Comparison of ENCODE assay signal across 8 cellular contexts in genomic region chr1:119675349-119676343, GRCh38. TPM values are rescaled to one million over a fixed set of nuclear protein-coding genes. Genes with fewer than 3 reads are reported as not detected.
DNase-seq lines count a peak whose midpoint lies in the region; ATAC-seq and TF ChIP-seq lines count a peak whose summit lies in the region.

No MANE protein-coding gene starts in this region.

- peak overlapping the region; percentile 47 for H3K4me2 ChIP-seq in GM23338

- peak overlapping the region; percentile 78 for H3K4me3 Mint-ChIP-seq in GM23338

- H3F3A ChIP-seq in GM23338 (replicated peaks; ENCODE audit: low read depth): no peaks in the 10 kb centered on the region

- no peak for TF ChIP-seq POLR2A in adrenal gland (IDR thresholded peaks at IDR 0.05)

- H3K27me3 Mint-ChIP-seq in GM23338 (ENCODE audit: insufficient read depth, low read depth, poor library complexity): peaks cover 3% of the 10 kb centered on the region

- no peaks in the 10 kb centered on the region; the same call in 2 of the 3 replicates for H3K9me3 Mint-ChIP-seq in GM23338

- H3K4me1 Mint-ChIP-seq in GM23338: peaks cover 41% of the 10 kb centered on the region

- peak overlapping the region; percentile 34 for H3K4me3 ChIP-seq in GM23338
- H3K4me3 ChIP-seq in adrenal gland: peak overlapping the region in 1 of 4 donors; percentile 60
- peak overlapping the region in 1 of 2 donors; percentile 69 for H3K4me3 ChIP-seq in aorta (ENCODE audit: low read length in 2 of 2)

- TF ChIP-seq CTCF in GM23338 (conservative IDR thresholded peaks at IDR 0.05; ENCODE audit: low read depth in 2 of 2) (peak; percentile 76 to 99), adrenal gland (IDR thresholded peaks at IDR 0.05) (peak; percentile 83 to 93 (median 91))

- H3K36me3 ChIP-seq in GM23338 (ENCODE audit: insufficient read depth) (no peaks in the 10 kb centered on the region), adrenal gland (replicated peaks in 1 of 2) (no peaks in the 10 kb centered on the region), aorta (ENCODE audit: control insufficient read depth in 1 of 2, insufficient read depth in 2 of 2, low read length in 1 of 2) (no peaks in the 10 kb centered on the region)

- no peaks in the 10 kb centered on the region for H3K79me2 ChIP-seq in GM23338 (replicated peaks; ENCODE audit: insufficient read depth)

- peak; percentile 93 for ATAC-seq in GM23338
- ATAC-seq in left ventricle myocardium superior: peak; percentile 80
- ATAC-seq in aorta (ENCODE audit: low FRiP score): peak; percentile 85

- 17 to 22% (median 18%) methylated on average over 16 of the region's 16 CpGs for WGBS in adrenal gland, 4 donors
- 4 to 5% methylated on average over 16 of the region's 16 CpGs for WGBS in aorta, 2 donors

- H4K20me1 ChIP-seq in GM23338 (replicated peaks; ENCODE audit: insufficient read depth): no peaks in the 10 kb centered on the region

- DNase-seq in CMK (ENCODE audit: low read depth) (peak; percentile 49), GM23338 (ENCODE audit: low spot score) (peak; percentile 97), NCI-H128 (lab: John Stamatoyannopoulos, UW; ENCODE audit: unreplicated experiment) (peak; percentile 19), SW480 (ENCODE audit: low spot score) (peak; percentile 78), adrenal gland (peak; percentile 78 to 95 (median 90)), left ventricle myocardium superior (peak; percentile 36), pulmonary artery endothelial cell (ENCODE audit: low read depth, low spot score) (peak; percentile 64), aorta (peak; percentile 78 to 82)

- no peaks in the 10 kb centered on the region for H3K9me2 ChIP-seq in GM23338 (ENCODE audit: insufficient read depth)

- H3K36me3 Mint-ChIP-seq in GM23338 (ENCODE audit: low read depth): no peaks in the 10 kb centered on the region

- H3K4me1 ChIP-seq in GM23338 (ENCODE audit: insufficient read depth): peaks cover 16% of the 10 kb centered on the region
- peaks cover 4 to 5% of the 10 kb centered on the region in 2 donors for H3K4me1 ChIP-seq in adrenal gland (replicated peaks in 1 of 2)
- no peaks in the 10 kb centered on the region for H3K4me1 ChIP-seq in aorta (ENCODE audit: control insufficient read depth in 1 of 2, insufficient read depth in 2 of 2, low read length in 2 of 2)

- peak overlapping the region; percentile 82 for H3K27ac ChIP-seq in GM23338 (ENCODE audit: low read depth)
- peak overlapping the region in 1 of 5 donors; percentile 55 for H3K27ac ChIP-seq in adrenal gland
- no peak overlapping the region for H3K27ac ChIP-seq in aorta (ENCODE audit: low read depth in 1 of 2, low read length in 2 of 2)

- no peaks in the 10 kb centered on the region for H3K27me3 ChIP-seq in GM23338 (ENCODE audit: insufficient read depth)
- H3K27me3 ChIP-seq in adrenal gland: no peaks in the 10 kb centered on the region
- H3K27me3 ChIP-seq in aorta (ENCODE audit: control insufficient read depth in 1 of 2, insufficient read depth in 2 of 2, low read length in 1 of 2): no peaks in the 10 kb centered on the region

- no peaks in the 10 kb centered on the region for H3K9me3 ChIP-seq in adrenal gland (replicated peaks in 1 of 3)
- H3K9me3 ChIP-seq in aorta (ENCODE audit: control insufficient read depth, low read length): no peaks in the 10 kb centered on the region

- no peak overlapping the region for H2AFZ ChIP-seq in GM23338

- H3K27ac Mint-ChIP-seq in GM23338: peak overlapping the region; percentile 84

- intact Hi-C loops in adrenal gland (cut with DNase I) (loop anchor here in 1 of 2 donors (2.0 kb wide), 1 partner anchor 63 kb away; no protein-coding TSS in a partner anchor), left ventricle myocardium superior (cut with micrococcal nuclease) (loop anchor here (5.0 kb wide), 1 partner anchor 63 kb away; no protein-coding TSS in a partner anchor), aorta (cut with DNase I) (no loop called here)

TF ChIP-seq in GM23338, 12 proteins besides CTCF, POLR2A, EP300 and RAD21:
- TF ChIP-seq ZNF114 (CRISPR knock-in tag; IDR thresholded peaks at IDR 0.05) (no peak; the same call in 1 of the 2 replicates), POLR2AphosphoS5 (IDR thresholded peaks at IDR 0.05; ENCODE audit: low read depth) (peak; percentile 33; the same call in 1 of the 2 replicates)

RNA-seq across cellular contexts. Expression of gene ZNF697, which starts 27.6 kb away (rescaled TPM):
- 30.4 and 32.0 TPM in 2 replicates for total RNA-seq in GM23338 (2014; rRNA removed; shearing (Covaris generic))
- polyA plus RNA-seq in GM23338 (2016; fragmentation: Nextera tagmentation; extraction: Ambion mirVana): 5.2 and 5.4 TPM in 2 replicates
- total RNA-seq in adrenal gland: 10 to 100 TPM in 1 of 8 donors, 1 to 10 TPM in 7; 2.8 to 14.5 (median 6.3) TPM
- polyA plus RNA-seq in adrenal gland: 1 to 10 TPM; 1.7 to 5.7 (median 1.9) TPM
- 11.5 TPM for total RNA-seq in left ventricle myocardium superior
- total RNA-seq in pulmonary artery endothelial cell: 19.5 and 24.6 TPM in 2 replicates
- total RNA-seq in aorta: 1 to 10 TPM; 5.1 to 6.0 TPM
- 1 to 10 TPM in 1 of 2 donors, under 1 TPM in 1; 0.63 to 1.3 TPM for polyA plus RNA-seq in aorta

RNA-seq across cellular contexts. Expression of gene PHGDH, which starts 36.1 kb away (rescaled TPM):
- total RNA-seq in GM23338 (2014; rRNA removed; shearing (Covaris generic)): 816 and 885 TPM in 2 replicates
- polyA plus RNA-seq in GM23338 (2016; fragmentation: Nextera tagmentation; extraction: Ambion mirVana) (612 and 652 TPM in 2 replicates), adrenal gland (10 to 100 TPM in 1 of 3 donors, 1 to 10 TPM in 2; 2.0 to 12.0 (median 3.8) TPM), aorta (10 to 100 TPM; 23.7 to 41.3 TPM)
- total RNA-seq in adrenal gland (1 to 10 TPM; 1.8 to 9.0 (median 3.4) TPM), left ventricle myocardium superior (7.8 TPM), pulmonary artery endothelial cell (46.4 and 57.1 TPM in 2 replicates), aorta (10 to 100 TPM; 45.4 to 68.4 TPM)

Comparison
In these comparisons a context has a peak if more than half of its experiments do, and no peak if none do; other contexts are left out.
1. DNase-seq: peak in every context shown above with its lines; median percentile 97 in GM23338; 90 in adrenal gland; 80 in aorta; 78 in SW480; 64 in pulmonary artery endothelial cell; 49 in CMK; 36 in left ventricle myocardium superior; 19 in NCI-H128.
2. RNA of gene PHGDH, which starts 36.1 kb away (total RNA-seq): 816 to 885 TPM in GM23338; 45.4 to 68.4 TPM in aorta, 46.4 to 57.1 TPM in pulmonary artery endothelial cell, 7.8 TPM in left ventricle myocardium superior (single experiment) and 1.8 to 9.0 TPM in adrenal gland; every median in the first group is over 10 times any median in the second.
3. Peak in every context shown above with its lines, with median percentiles within 50 percentile points of each other: ATAC-seq.